In the genomic region with DNA sequence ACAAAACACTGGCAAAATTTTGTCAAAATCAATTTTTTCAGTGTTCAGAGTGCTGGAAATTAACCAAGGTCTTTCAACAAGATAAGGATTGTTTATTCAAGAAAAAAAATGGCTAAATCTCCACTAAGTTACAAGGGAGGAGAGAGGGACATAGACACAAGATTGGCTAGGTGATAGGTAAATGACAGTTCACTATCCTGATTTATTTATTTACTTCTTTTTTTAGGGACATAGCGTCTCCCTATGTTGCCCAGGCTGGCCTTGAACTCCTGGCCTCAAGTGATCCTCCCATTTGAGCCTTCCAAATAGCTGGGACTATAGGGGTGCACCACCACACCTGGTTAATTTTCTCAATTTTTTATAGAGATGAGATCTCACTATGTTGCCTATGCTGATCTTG, we compare ENCODE assay signal across 8 cellular contexts.
"Had no signal": no experiment of that assay in that cellular context is flagged by ENCODE, and none has a peak within 500 bp of the region (broad histone marks: within the 10 kb centered on the region; RNA-seq: fewer than 3 reads in every experiment).

No MANE protein-coding gene starts in this region.

- DNase-seq: H9, HCEC 1CT, KBM-7 had no signal

- H3K4me3 Mint-ChIP-seq: GM23338, H9 had no signal

- H3K27ac Mint-ChIP-seq: GM23338, H9, IgD-negative memory B cell had no signal

- FAIRE-seq: H1, H54, HTR-8/SVneo had no signal

- H3K4me2 ChIP-seq: GM23338 had no signal

- H3K4me3 ChIP-seq: GM23338 had no signal

- H2AFZ ChIP-seq: GM23338 had no signal

- ATAC-seq: GM23338 had no signal
